8 cellular contexts compared by ENCODE assay signal in genomic region chr1:159197767-159198557, GRCh38. TPM values are rescaled to one million over a fixed set of nuclear protein-coding genes. Genes with fewer than 3 reads are reported as not detected.
A peak's percentile ranks its signal among the peaks of the same experiment; 100 is the strongest.
DNase-seq lines count a peak whose midpoint lies in the region; TF ChIP-seq lines count a peak whose summit lies in the region.

No MANE protein-coding gene starts in this region.

- no peak overlapping the region for H3K4me3 ChIP-seq in GM23248
- H3K4me3 ChIP-seq in KMS-11 (IDR thresholded peaks at IDR 0.05; ENCODE audit: insufficient read depth, low read depth, low read length): no peak overlapping the region
- no peak overlapping the region for H3K4me3 ChIP-seq in hepatocyte
- no peak overlapping the region for H3K4me3 ChIP-seq in effector memory CD4-positive, alpha-beta T cell (ENCODE audit: insufficient read depth, low read depth, low read length, poor library complexity, severe bottlenecking)

- no peak overlapping the region for H3K9ac ChIP-seq in GM23248
- H3K9ac ChIP-seq in KMS-11: no peak overlapping the region

- TF ChIP-seq CTCF in KMS-11 (conservative IDR thresholded peaks at IDR 0.05; ENCODE audit: low read depth, low read length): peak; percentile 95
- peak; percentile 77 for TF ChIP-seq CTCF in hepatocyte (IDR thresholded peaks at IDR 0.05; ENCODE audit: poor library complexity)

- WGBS in GM23248 (ENCODE audit: low coverage in 1 of 2, low lambda C conversion rate in 2 of 2, missing lambda C conversion rate in 2 of 2), 2 experiments: 21 to 25% methylated on average over 9 of the region's 9 CpGs
- 27% methylated on average over 9 of the region's 9 CpGs for WGBS in hepatocyte (ENCODE audit: low lambda C conversion rate, missing lambda C conversion rate)

- H3K27ac ChIP-seq in GM23248: no peak overlapping the region
- H3K27ac ChIP-seq in KMS-11: no peak overlapping the region
- no peak overlapping the region for H3K27ac ChIP-seq in hepatocyte
- H3K27ac ChIP-seq in effector memory CD4-positive, alpha-beta T cell (ENCODE audit: insufficient read depth, low read length, poor library complexity, severe bottlenecking): no peak overlapping the region

- H3K79me2 ChIP-seq in GM23248 (ENCODE audit: insufficient read depth): no peaks in the 10 kb centered on the region
- H3K79me2 ChIP-seq in KMS-11 (ENCODE audit: insufficient read depth, low read depth): no peaks in the 10 kb centered on the region
- no peaks in the 10 kb centered on the region for H3K79me2 ChIP-seq in hepatocyte

- no peak overlapping the region for H2AFZ ChIP-seq in GM23248
- H2AFZ ChIP-seq in KMS-11 (ENCODE audit: low read depth): no peak overlapping the region
- no peak overlapping the region for H2AFZ ChIP-seq in hepatocyte

- no peaks in the 10 kb centered on the region for H4K20me1 ChIP-seq in GM23248 (ENCODE audit: insufficient read depth)
- no peaks in the 10 kb centered on the region for H4K20me1 ChIP-seq in KMS-11 (ENCODE audit: insufficient read depth)
- H4K20me1 ChIP-seq in hepatocyte (ENCODE audit: insufficient read depth, poor library complexity, severe bottlenecking): no peaks in the 10 kb centered on the region

- no peaks in the 10 kb centered on the region for H3K9me2 ChIP-seq in GM23248 (ENCODE audit: insufficient read depth)
- no peaks in the 10 kb centered on the region for H3K9me2 ChIP-seq in hepatocyte (replicated peaks; ENCODE audit: insufficient read depth)

- H3K9me3 ChIP-seq in GM23248 (ENCODE audit: low read depth) (no peaks in the 10 kb centered on the region), hepatocyte (ENCODE audit: low read depth) (no peaks in the 10 kb centered on the region)
- no peaks in the 10 kb centered on the region for H3K9me3 ChIP-seq in effector memory CD4-positive, alpha-beta T cell (ENCODE audit: control insufficient read depth, low read length)

- H3K4me1 ChIP-seq in GM23248 (ENCODE audit: insufficient read depth) (no peaks in the 10 kb centered on the region), KMS-11 (ENCODE audit: low read depth, poor library complexity, severe bottlenecking) (no peaks in the 10 kb centered on the region), hepatocyte (ENCODE audit: insufficient read depth) (no peaks in the 10 kb centered on the region)
- no peaks in the 10 kb centered on the region for H3K4me1 ChIP-seq in effector memory CD4-positive, alpha-beta T cell (ENCODE audit: control insufficient read depth, insufficient read depth, low read length, poor library complexity, severe bottlenecking)

- H3K27me3 ChIP-seq in GM23248 (replicated peaks; ENCODE audit: insufficient read depth) (no peaks in the 10 kb centered on the region; the same call in 1 of the 2 replicates), KMS-11 (ENCODE audit: insufficient read depth, low read depth) (no peaks in the 10 kb centered on the region), hepatocyte (no peaks in the 10 kb centered on the region)
- no peaks in the 10 kb centered on the region for H3K27me3 ChIP-seq in effector memory CD4-positive, alpha-beta T cell (replicated peaks; ENCODE audit: control insufficient read depth, insufficient read depth, low read length, poor library complexity, severe bottlenecking)

- H3K36me3 ChIP-seq in GM23248 (ENCODE audit: low read depth) (no peaks in the 10 kb centered on the region), KMS-11 (ENCODE audit: insufficient read depth) (no peaks in the 10 kb centered on the region), hepatocyte (replicated peaks; ENCODE audit: insufficient read depth, low read depth) (no peaks in the 10 kb centered on the region)
- no peaks in the 10 kb centered on the region for H3K36me3 ChIP-seq in effector memory CD4-positive, alpha-beta T cell (ENCODE audit: control insufficient read depth, insufficient read depth, low read length)

- no peak overlapping the region for H3K4me2 ChIP-seq in GM23248 (ENCODE audit: unreplicated experiment)
- H3K4me2 ChIP-seq in KMS-11: no peak overlapping the region
- H3K4me2 ChIP-seq in hepatocyte: no peak overlapping the region

- DNase-seq in GM04504 (ENCODE audit: low read depth) (peak; percentile 50), GM23248 (peak; percentile 84), SHP77 treated with DMSO at 0.1 percent for 48 hours (lab: John Stamatoyannopoulos, UW) (peak; percentile 39), amygdala (lab: John Stamatoyannopoulos, UW) (peak in 42 of 56 donors; percentile 18 to 84 (median 52)), hepatocyte (ENCODE audit: low spot score) (peak; percentile 88), smooth muscle cell of the brain vasculature (ENCODE audit: low read depth, low spot score) (peak; percentile 35)
- DNase-seq in effector memory CD4-positive, alpha-beta T cell: no peak

- in situ Hi-C loops in GM23248 (cut with MboI): loop anchor here (5.0 kb wide), 1 partner anchor 36 kb away; no protein-coding TSS in a partner anchor

- H3F3A ChIP-seq in GM23248 (ENCODE audit: insufficient read depth): no peaks in the 10 kb centered on the region

RNA-seq across cellular contexts. Expression of gene ACKR1, which starts 6.7 kb away (rescaled TPM):
- not detected in 2 replicates for total RNA-seq in GM23248 (2014; rRNA removed; shearing (Covaris generic))
- polyA plus RNA-seq in GM23248 (2016; fragmentation: Nextera tagmentation; extraction: Ambion mirVana) (not detected in 2 replicates), hepatocyte (not detected in 2 replicates)
- total RNA-seq in hepatocyte: not detected in 2 replicates

RNA-seq across cellular contexts. Expression of gene CADM3, which starts 26.5 kb away (rescaled TPM):
- not detected in 2 replicates for total RNA-seq in GM23248 (2014; rRNA removed; shearing (Covaris generic))
- polyA plus RNA-seq in GM23248 (2016; fragmentation: Nextera tagmentation; extraction: Ambion mirVana): 0.14 TPM in 1 of 2 replicates, not detected in the other
- 0.36 and 0.37 TPM in 2 replicates for total RNA-seq in hepatocyte
- polyA plus RNA-seq in hepatocyte: 0.69 and 0.77 TPM in 2 replicates

Comparison
In these comparisons a context has a peak if more than half of its experiments do, and no peak if none do; other contexts are left out.
1. DNase-seq: peak in GM04504 (single experiment), GM23248 (single experiment), SHP77 treated with DMSO at 0.1 percent for 48 hours (single experiment), amygdala (42 of 56), hepatocyte (single experiment) and smooth muscle cell of the brain vasculature (single experiment); none in effector memory CD4-positive, alpha-beta T cell (0 of 3).